ENCODE assay signal across 28 cellular contexts in genomic region chr21:40349591-40349990, GRCh38.
"Had no signal": no experiment of that assay in that cellular context is flagged by ENCODE, and none has a peak within 500 bp of the region (broad histone marks: within the 10 kb centered on the region; RNA-seq: fewer than 3 reads in every experiment).

No MANE protein-coding gene starts in this region.

- FAIRE-seq: colon, endometrium, endothelial cell of umbilical vein, frontal cortex had no signal

- H3K4me3 ChIP-seq: colonic mucosa, coronary artery, dorsolateral prefrontal cortex, esophagus muscularis mucosa, esophagus squamous epithelium, gastrocnemius medialis, gastroesophageal sphincter, heart left ventricle, heart right ventricle had no signal

- H3K36me3 ChIP-seq: colonic mucosa, esophagus muscularis mucosa, esophagus squamous epithelium, gastrocnemius medialis, gastroesophageal sphincter, heart left ventricle, heart right ventricle had no signal

- H3K27me3 ChIP-seq: colonic mucosa, esophagus squamous epithelium, foreskin keratinocyte, gastrocnemius medialis, gastroesophageal sphincter had no signal

- DNase-seq: colonic mucosa; cortex of kidney; dermis blood vessel endothelial cell; dorsolateral prefrontal cortex; effector CD4-positive, alpha-beta T cell; effector CD8-positive, alpha-beta T cell; effector memory CD4-positive, alpha-beta T cell; effector memory CD8-positive, alpha-beta T cell; endodermal cell; erythroblast; esophagus squamous epithelium; foreskin fibroblast; foreskin keratinocyte; foreskin melanocyte; gastrocnemius medialis; glutamatergic neuron; head of caudate nucleus; heart left ventricle; heart right ventricle had no signal

- H3K27ac ChIP-seq: colonic mucosa, coronary artery, dorsolateral prefrontal cortex, epithelial cell of prostate, esophagus muscularis mucosa, esophagus squamous epithelium, foreskin keratinocyte, gastrocnemius medialis, gastroesophageal sphincter, heart left ventricle, heart right ventricle had no signal

- ATAC-seq: effector memory CD8-positive, alpha-beta T cell; esophagus mucosa; foreskin keratinocyte; gastrocnemius medialis; gastroesophageal sphincter; heart left ventricle; heart right ventricle had no signal

- H3K4me1 ChIP-seq: colonic mucosa, esophagus squamous epithelium, foreskin keratinocyte, gastrocnemius medialis, heart left ventricle, heart right ventricle had no signal

- H3K9me3 ChIP-seq: colonic mucosa, esophagus muscularis mucosa, esophagus squamous epithelium, gastrocnemius medialis, gastroesophageal sphincter had no signal
